Comparison of ENCODE assay signal across 6 cellular contexts in the genomic region with DNA sequence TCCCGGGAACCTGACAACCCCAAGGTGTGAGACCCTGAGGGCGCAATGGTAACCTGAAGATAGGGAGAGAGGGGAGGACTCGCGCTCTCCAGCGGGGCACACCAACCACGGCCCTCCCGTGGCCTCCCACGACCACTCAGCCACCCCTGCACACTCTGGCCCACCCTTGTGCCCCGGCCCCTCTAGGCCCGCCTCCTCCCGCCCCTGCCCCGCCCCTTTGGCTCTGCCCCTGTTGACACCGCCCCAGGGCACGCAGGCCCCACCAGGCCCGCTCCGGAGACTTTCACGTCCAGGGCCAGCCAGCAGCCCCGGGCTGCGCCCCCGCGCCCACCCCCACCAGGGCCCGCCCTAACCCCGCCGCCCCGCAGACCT. TPM values are rescaled to one million over a fixed set of nuclear protein-coding genes. Genes with fewer than 3 reads are reported as not detected.
DNase-seq lines count a peak whose midpoint lies in the region; TF ChIP-seq lines count a peak whose summit lies in the region.

No MANE protein-coding gene starts in this region.

- no peaks in the 10 kb centered on the region for H3K4me1 ChIP-seq in HEK293 (ENCODE audit: control insufficient read depth, insufficient read depth, low read length)

- H3K36me3 ChIP-seq in HEK293 (ENCODE audit: control insufficient read depth in 2 of 2, insufficient read depth in 1 of 2, low read length in 2 of 2): no peaks in the 10 kb centered on the region

- DNase-seq in choroid plexus epithelial cell (ENCODE audit: low read depth): no peak
- no peak for DNase-seq in skeletal muscle cell (ENCODE audit: low read depth)
- no peak for DNase-seq in SW480 (ENCODE audit: low spot score)
- DNase-seq in SK-N-DZ (ENCODE audit: low spot score): no peak
- DNase-seq in superior temporal gyrus (ENCODE audit: extremely low spot score): no peak

- H3K4me3 ChIP-seq in HEK293 (ENCODE audit: low read depth, low read length) (no peak overlapping the region), choroid plexus epithelial cell (ENCODE audit: low read depth, low read length) (peak overlapping the region; percentile 45), skeletal muscle cell (ENCODE audit: low read depth, low read length) (peak overlapping the region; percentile 44)

- no peak for TF ChIP-seq CTCF in HEK293 (tag by site-specific recombination; IDR thresholded peaks at IDR 0.05)
- no peak for TF ChIP-seq CTCF in choroid plexus epithelial cell (conservative IDR thresholded peaks at IDR 0.05; ENCODE audit: low read depth, low read length)

- CTCF ChIA-PET in HEK293 (lab: Yijun Ruan, JAX): interaction anchor here (0.5 to 2.9 kb wide), 6 partner anchors 23 to 231 kb away, joined by 3 to 27 read pairs (median 4); no protein-coding TSS in a partner anchor

- no peaks in the 10 kb centered on the region for H3K9me3 ChIP-seq in HEK293 (ENCODE audit: control insufficient read depth, insufficient read depth, low read depth, low read length)

- POLR2A ChIA-PET in HEK293 (lab: Yijun Ruan, JAX): interaction anchor here (1.0 kb wide), 1 partner anchor 44 kb away, joined by 3 read pairs; a partner anchor contains a TSS

- no peak overlapping the region for H3K27ac ChIP-seq in HEK293 (ENCODE audit: extremely low read depth, low read depth, low read length)

TF ChIP-seq in HEK293, 187 proteins besides CTCF, POLR2A, EP300 and RAD21 (continues in another document):
- no peak for TF ChIP-seq ZNF843 (tag by site-specific recombination; IDR thresholded peaks at IDR 0.05)
- no peak for TF ChIP-seq ZNF211 (tag by site-specific recombination; IDR thresholded peaks at IDR 0.05; ENCODE audit: low read depth)
- TF ChIP-seq ZNF624 (tag by site-specific recombination; IDR thresholded peaks at IDR 0.05): no peak
- TF ChIP-seq, protein P1, sequence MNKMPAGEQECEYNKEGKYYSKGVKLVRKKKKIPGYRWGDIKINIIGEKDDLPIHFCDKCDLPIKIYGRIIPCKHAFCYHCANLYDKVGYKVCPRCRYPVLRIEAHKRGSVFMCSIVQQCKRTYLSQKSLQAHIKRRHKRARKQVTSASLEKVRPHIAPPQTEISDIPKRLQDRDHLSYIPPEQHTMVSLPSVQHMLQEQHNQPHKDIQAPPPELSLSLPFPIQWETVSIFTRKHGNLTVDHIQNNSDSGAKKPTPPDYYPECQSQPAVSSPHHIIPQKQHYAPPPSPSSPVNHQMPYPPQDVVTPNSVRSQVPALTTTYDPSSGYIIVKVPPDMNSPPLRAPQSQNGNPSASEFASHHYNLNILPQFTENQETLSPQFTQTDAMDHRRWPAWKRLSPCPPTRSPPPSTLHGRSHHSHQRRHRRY (tag by site-specific recombination; IDR thresholded peaks at IDR 0.05): no peak
- TF ChIP-seq, protein P2, sequence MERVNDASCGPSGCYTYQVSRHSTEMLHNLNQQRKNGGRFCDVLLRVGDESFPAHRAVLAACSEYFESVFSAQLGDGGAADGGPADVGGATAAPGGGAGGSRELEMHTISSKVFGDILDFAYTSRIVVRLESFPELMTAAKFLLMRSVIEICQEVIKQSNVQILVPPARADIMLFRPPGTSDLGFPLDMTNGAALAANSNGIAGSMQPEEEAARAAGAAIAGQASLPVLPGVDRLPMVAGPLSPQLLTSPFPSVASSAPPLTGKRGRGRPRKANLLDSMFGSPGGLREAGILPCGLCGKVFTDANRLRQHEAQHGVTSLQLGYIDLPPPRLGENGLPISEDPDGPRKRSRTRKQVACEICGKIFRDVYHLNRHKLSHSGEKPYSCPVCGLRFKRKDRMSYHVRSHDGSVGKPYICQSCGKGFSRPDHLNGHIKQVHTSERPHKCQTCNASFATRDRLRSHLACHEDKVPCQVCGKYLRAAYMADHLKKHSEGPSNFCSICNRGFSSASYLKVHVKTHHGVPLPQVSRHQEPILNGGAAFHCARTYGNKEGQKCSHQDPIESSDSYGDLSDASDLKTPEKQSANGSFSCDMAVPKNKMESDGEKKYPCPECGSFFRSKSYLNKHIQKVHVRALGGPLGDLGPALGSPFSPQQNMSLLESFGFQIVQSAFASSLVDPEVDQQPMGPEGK (tag by site-specific recombination; IDR thresholded peaks at IDR 0.05): no peak
- TF ChIP-seq, protein P3, sequence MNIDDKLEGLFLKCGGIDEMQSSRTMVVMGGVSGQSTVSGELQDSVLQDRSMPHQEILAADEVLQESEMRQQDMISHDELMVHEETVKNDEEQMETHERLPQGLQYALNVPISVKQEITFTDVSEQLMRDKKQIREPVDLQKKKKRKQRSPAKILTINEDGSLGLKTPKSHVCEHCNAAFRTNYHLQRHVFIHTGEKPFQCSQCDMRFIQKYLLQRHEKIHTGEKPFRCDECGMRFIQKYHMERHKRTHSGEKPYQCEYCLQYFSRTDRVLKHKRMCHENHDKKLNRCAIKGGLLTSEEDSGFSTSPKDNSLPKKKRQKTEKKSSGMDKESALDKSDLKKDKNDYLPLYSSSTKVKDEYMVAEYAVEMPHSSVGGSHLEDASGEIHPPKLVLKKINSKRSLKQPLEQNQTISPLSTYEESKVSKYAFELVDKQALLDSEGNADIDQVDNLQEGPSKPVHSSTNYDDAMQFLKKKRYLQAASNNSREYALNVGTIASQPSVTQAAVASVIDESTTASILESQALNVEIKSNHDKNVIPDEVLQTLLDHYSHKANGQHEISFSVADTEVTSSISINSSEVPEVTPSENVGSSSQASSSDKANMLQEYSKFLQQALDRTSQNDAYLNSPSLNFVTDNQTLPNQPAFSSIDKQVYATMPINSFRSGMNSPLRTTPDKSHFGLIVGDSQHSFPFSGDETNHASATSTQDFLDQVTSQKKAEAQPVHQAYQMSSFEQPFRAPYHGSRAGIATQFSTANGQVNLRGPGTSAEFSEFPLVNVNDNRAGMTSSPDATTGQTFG (tag by site-specific recombination; IDR thresholded peaks at IDR 0.05; ENCODE audit: borderline replicate concordance): no peak
- TF ChIP-seq GFI1B (tag by site-specific recombination; IDR thresholded peaks at IDR 0.05): no peak
- TF ChIP-seq, protein P4, sequence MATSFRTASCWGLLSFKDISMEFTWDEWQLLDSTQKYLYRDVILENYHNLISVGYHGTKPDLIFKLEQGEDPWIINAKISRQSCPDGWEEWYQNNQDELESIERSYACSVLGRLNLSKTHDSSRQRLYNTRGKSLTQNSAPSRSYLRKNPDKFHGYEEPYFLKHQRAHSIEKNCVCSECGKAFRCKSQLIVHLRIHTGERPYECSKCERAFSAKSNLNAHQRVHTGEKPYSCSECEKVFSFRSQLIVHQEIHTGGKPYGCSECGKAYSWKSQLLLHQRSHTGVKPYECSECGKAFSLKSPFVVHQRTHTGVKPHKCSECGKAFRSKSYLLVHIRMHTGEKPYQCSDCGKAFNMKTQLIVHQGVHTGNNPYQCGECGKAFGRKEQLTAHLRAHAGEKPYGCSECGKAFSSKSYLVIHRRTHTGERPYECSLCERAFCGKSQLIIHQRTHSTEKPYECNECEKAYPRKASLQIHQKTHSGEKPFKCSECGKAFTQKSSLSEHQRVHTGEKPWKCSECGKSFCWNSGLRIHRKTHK (tag by site-specific recombination; IDR thresholded peaks at IDR 0.05): no peak
- no peak for TF ChIP-seq ZNF791 (tag by site-specific recombination; IDR thresholded peaks at IDR 0.05)
- no peak for TF ChIP-seq ZNF10 (tag by site-specific recombination; IDR thresholded peaks at IDR 0.05)
- TF ChIP-seq, protein P5, sequence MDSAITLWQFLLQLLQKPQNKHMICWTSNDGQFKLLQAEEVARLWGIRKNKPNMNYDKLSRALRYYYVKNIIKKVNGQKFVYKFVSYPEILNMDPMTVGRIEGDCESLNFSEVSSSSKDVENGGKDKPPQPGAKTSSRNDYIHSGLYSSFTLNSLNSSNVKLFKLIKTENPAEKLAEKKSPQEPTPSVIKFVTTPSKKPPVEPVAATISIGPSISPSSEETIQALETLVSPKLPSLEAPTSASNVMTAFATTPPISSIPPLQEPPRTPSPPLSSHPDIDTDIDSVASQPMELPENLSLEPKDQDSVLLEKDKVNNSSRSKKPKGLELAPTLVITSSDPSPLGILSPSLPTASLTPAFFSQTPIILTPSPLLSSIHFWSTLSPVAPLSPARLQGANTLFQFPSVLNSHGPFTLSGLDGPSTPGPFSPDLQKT (IDR thresholded peaks at IDR 0.05; ENCODE audit: borderline replicate concordance, low read depth, low read length): no peak
- TF ChIP-seq KLF1 (tag by site-specific recombination; IDR thresholded peaks at IDR 0.05): 0 out of 2 replicates have a peak, but pooled peaks have one; percentile 24

RNA-seq across cellular contexts. Expression of a gene that starts 11.0 kb away (rescaled TPM):
- polyA plus RNA-seq in SK-N-DZ (2014; cell fraction: cytosol; rRNA removed): 5.2 and 5.4 TPM in 2 replicates
- 7.5 and 9.9 TPM in 2 replicates for polyA plus RNA-seq in SK-N-DZ (2014; cell fraction: nucleus; rRNA removed)

RNA-seq across cellular contexts. Expression of a gene that starts 14.9 kb away (rescaled TPM):
- 20.3 and 22.3 TPM in 2 replicates for polyA plus RNA-seq in SK-N-DZ (2014; cell fraction: cytosol; rRNA removed)
- 35.5 and 48.0 TPM in 2 replicates for polyA plus RNA-seq in SK-N-DZ (2014; cell fraction: nucleus; rRNA removed)

RNA-seq across cellular contexts. Expression of a gene that starts 22.5 kb away (rescaled TPM):
- 14.7 and 15.2 TPM in 2 replicates for polyA plus RNA-seq in SK-N-DZ (2014; cell fraction: cytosol; rRNA removed)
- polyA plus RNA-seq in SK-N-DZ (2014; cell fraction: nucleus; rRNA removed): 21.6 and 21.7 TPM in 2 replicates

RNA-seq across cellular contexts. Expression of a gene that starts 35.0 kb away (rescaled TPM):
- 0.51 and 0.56 TPM in 2 replicates for polyA plus RNA-seq in SK-N-DZ (2014; cell fraction: cytosol; rRNA removed)
- 3.7 and 9.3 TPM in 2 replicates for polyA plus RNA-seq in SK-N-DZ (2014; cell fraction: nucleus; rRNA removed)

RNA-seq across cellular contexts. Expression of a gene that starts 35.2 kb away (rescaled TPM):
- 47.5 and 53.0 TPM in 2 replicates for polyA plus RNA-seq in SK-N-DZ (2014; cell fraction: cytosol; rRNA removed)
- polyA plus RNA-seq in SK-N-DZ (2014; cell fraction: nucleus; rRNA removed): 69.1 and 75.0 TPM in 2 replicates
